In the genomic region with DNA sequence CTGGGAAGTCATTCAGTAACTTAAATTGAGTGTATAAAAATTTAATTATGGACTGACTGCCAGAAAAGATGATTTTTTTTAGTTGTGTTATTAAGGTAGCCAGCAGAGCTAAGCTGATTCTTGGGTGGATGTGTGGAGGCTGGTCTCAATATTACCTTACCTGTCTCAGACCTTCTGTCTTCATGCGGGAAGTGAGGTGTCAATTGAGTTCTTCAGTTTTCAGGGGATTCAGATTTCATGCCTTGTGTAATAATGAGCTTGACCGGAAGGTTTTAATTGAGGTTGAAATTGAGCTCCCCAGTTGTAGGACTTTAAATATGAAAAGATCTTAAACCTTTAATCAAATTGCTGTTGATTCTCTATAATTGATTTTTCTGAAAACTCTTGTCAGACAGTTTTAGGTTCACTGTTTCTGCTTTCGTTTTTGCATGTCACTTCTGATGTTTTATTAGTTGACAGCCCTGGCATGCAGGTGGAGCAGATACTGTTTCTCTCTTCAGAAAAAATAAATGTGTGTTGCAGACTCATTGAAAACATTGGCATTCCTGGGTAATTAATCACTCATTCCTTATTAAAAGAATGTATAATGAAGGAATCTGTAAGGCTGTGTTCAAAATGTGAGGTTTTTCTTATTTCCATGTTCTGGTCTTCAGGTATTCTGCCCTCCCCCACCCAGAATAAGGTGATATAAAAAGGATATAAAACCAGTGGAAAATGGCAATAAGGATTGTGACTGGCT, we compare ENCODE assay signal across 8 cellular contexts. TPM values are rescaled to one million over a fixed set of nuclear protein-coding genes. Genes with fewer than 3 reads are reported as not detected.
DNase-seq lines count a peak whose midpoint lies in the region; ATAC-seq and TF ChIP-seq lines count a peak whose summit lies in the region.

No MANE protein-coding gene starts in this region.

- H3K4me3 ChIP-seq in fibroblast of villous mesenchyme (ENCODE audit: low read depth, low read length), result peak overlapping the region; percentile 13
- H3K4me3 ChIP-seq in thoracic aorta, result peak overlapping the region; percentile 66

- peak; percentile 49 for DNase-seq in EH (ENCODE audit: low read depth)
- DNase-seq in NCI-H69 (lab: John Stamatoyannopoulos, UW), result peak; percentile 20
- no peak for DNase-seq in fibroblast of villous mesenchyme (ENCODE audit: low read depth)
- no peak for DNase-seq in thoracic aorta (ENCODE audit: low spot score)
- no peak for DNase-seq in activated CD8-positive, alpha-beta memory T cell treated with anti-CD3 and anti-CD28 coated beads for 24 hours
- DNase-seq in ecto neural progenitor cell (ENCODE audit: low spot score), result no peak

- H3K9me3 ChIP-seq in thoracic aorta, result no peaks in the 10 kb centered on the region

- H3K36me3 ChIP-seq in thoracic aorta, result no peaks in the 10 kb centered on the region

- TF ChIP-seq CTCF in fibroblast of villous mesenchyme (IDR thresholded peaks at IDR 0.05; ENCODE audit: insufficient read depth, low read depth, low read length) (no peak), thoracic aorta (IDR thresholded peaks at IDR 0.05) (no peak)

- no peaks in the 10 kb centered on the region for H3K27me3 ChIP-seq in thoracic aorta (replicated peaks; ENCODE audit: insufficient read depth)

- peak; percentile 28 for ATAC-seq in GM21528 (IDR thresholded peaks at IDR 0.05; ENCODE audit: low FRiP score, unreplicated experiment)
- ATAC-seq in thoracic aorta (ENCODE audit: insufficient number of reproducible peaks, low FRiP score, low read depth), result no peak
- ATAC-seq in esophagus mucosa, result no peak

- H3K27ac ChIP-seq in thoracic aorta, result peak overlapping the region in 1 of 2 donors; percentile 63

- peaks cover 49 to 76% of the 10 kb centered on the region in 2 donors for H3K4me1 ChIP-seq in thoracic aorta (ENCODE audit: control insufficient read depth in 1 of 2, low read depth in 2 of 2)

RNA-seq across cellular contexts. Expression of a gene that starts 54.5 kb away (rescaled TPM):
- total RNA-seq in fibroblast of villous mesenchyme (101 TPM in 2 replicates), thoracic aorta (10 to 100 TPM; 54.4 to 70.3 TPM), esophagus mucosa (63.8 TPM)

RNA-seq across cellular contexts. Expression of a gene that starts 56.6 kb away (rescaled TPM):
- total RNA-seq in fibroblast of villous mesenchyme (not detected in 2 replicates), thoracic aorta (not detected), esophagus mucosa (not detected)

Comparison
In these comparisons a context has a peak if more than half of its experiments do, and no peak if none do; other contexts are left out.
1. DNase-seq: peak in EH (single experiment) and NCI-H69 (single experiment); none in fibroblast of villous mesenchyme (single experiment), thoracic aorta (single experiment), activated CD8-positive, alpha-beta memory T cell treated with anti-CD3 and anti-CD28 coated beads for 24 hours (single experiment) and ecto neural progenitor cell (single experiment).